2 cellular contexts compared by ENCODE assay signal in the genomic region with DNA sequence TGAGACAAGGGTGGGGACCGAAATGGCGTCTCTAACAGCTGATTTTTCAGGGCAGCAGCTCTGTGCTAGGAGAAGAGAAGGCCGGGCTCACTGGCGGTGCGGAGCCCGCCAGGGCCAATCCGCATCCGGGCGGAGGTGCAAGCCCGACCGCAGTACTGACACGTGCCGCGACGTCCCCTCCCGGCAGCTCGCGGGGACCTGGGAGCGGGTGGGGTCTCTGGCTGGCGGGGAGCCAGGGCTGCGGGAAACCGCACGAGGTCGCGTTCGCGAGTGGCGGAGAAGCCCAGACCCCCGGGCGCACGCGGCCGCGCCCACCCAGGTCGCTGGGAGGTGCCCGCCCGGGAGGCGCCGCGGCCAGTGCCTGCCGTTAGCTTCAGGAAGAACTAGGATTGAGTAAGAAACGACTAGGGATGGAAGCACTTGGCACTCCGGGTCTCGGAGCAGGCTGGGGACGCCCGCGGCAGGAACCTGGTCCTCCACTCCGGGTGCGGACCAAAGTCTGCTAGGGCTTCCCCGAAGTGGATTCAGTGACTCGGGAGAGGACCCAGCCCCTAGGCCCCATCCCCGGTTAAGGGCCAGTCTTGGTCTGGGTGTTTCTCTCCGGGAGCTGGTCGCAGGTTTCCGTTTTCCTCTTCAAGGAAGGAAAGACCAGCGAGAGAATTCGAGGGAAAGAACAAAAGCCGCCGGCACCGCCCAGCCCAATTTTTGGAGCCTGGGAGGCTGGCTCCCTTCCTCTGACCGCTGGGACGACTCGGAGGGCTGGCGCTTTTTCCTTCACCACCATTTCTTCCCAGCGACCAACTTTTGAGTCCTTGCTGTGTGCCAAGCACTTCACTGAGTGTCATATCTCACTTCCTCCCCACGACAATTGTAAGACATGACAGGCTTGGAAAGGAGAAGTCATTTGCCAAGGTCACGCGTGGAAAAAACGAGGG.
TF ChIP-seq lines count a peak whose summit lies in the region.

No MANE protein-coding gene starts in this region.

TF ChIP-seq in IMR-90, 13 proteins besides CTCF, POLR2A, EP300 and RAD21:
- TF ChIP-seq CHD1 (IDR thresholded peaks at IDR 0.05; ENCODE audit: low read depth, low read length) (no peak), CEBPB (IDR thresholded peaks at IDR 0.05; ENCODE audit: low read depth, low read length) (no peak), MAFK (IDR thresholded peaks at IDR 0.05; ENCODE audit: low read depth, low read length) (no peak), NFE2L2 (IDR thresholded peaks at IDR 0.05; ENCODE audit: low read depth, low read length) (no peak), BHLHE40 (IDR thresholded peaks at IDR 0.05; ENCODE audit: low read depth, low read length) (no peak), MXI1 (IDR thresholded peaks at IDR 0.05; ENCODE audit: borderline replicate concordance, low read depth, low read length) (no peak), RFX5 (IDR thresholded peaks at IDR 0.05; ENCODE audit: low read depth, low read length) (no peak), SMC3 (IDR thresholded peaks at IDR 0.05; ENCODE audit: low read depth, low read length) (no peak), RCOR1 (IDR thresholded peaks at IDR 0.05; ENCODE audit: insufficient replicate concordance, low read length) (no peak)
- TF ChIP-seq, protein P1, sequence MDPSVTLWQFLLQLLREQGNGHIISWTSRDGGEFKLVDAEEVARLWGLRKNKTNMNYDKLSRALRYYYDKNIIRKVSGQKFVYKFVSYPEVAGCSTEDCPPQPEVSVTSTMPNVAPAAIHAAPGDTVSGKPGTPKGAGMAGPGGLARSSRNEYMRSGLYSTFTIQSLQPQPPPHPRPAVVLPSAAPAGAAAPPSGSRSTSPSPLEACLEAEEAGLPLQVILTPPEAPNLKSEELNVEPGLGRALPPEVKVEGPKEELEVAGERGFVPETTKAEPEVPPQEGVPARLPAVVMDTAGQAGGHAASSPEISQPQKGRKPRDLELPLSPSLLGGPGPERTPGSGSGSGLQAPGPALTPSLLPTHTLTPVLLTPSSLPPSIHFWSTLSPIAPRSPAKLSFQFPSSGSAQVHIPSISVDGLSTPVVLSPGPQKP (IDR thresholded peaks at IDR 0.05; ENCODE audit: borderline replicate concordance, low read depth, low read length), result no peak

TF ChIP-seq in WTC11, 78 proteins besides CTCF, POLR2A, EP300 and RAD21 (continues in another document):
- TF ChIP-seq ZNF219 (CRISPR knock-in tag; IDR thresholded peaks at IDR 0.05; ENCODE audit: borderline replicate concordance) (peak; percentile 62; the same call in 1 of the 2 replicates), FOXP1 (CRISPR knock-in tag; IDR thresholded peaks at IDR 0.05; ENCODE audit: borderline replicate concordance) (peak; percentile 79), GTF2I (CRISPR knock-in tag; conservative IDR thresholded peaks at IDR 0.05) (no peak), ZNF232 (CRISPR knock-in tag; IDR thresholded peaks at IDR 0.05) (no peak), ZNF671 (CRISPR knock-in tag; IDR thresholded peaks at IDR 0.05) (no peak), HMGA2 (CRISPR knock-in tag; IDR thresholded peaks at IDR 0.05) (no peak), ZNF423 (CRISPR knock-in tag; IDR thresholded peaks at IDR 0.05) (peak; percentile 30; the same call in 1 of the 2 replicates), JUN (CRISPR knock-in tag; IDR thresholded peaks at IDR 0.05) (0 out of 2 replicates have a peak, but pooled peaks have one; percentile 27), CREB1 (CRISPR knock-in tag; IDR thresholded peaks at IDR 0.05) (no peak), SP1 (CRISPR knock-in tag; conservative IDR thresholded peaks at IDR 0.05) (peak; percentile 40; the same call in 1 of the 2 replicates), NR1H2 (CRISPR knock-in tag; IDR thresholded peaks at IDR 0.05) (no peak), ZNF138 (CRISPR knock-in tag; conservative IDR thresholded peaks at IDR 0.05) (no peak), SOX15 (CRISPR knock-in tag; IDR thresholded peaks at IDR 0.05) (no peak), NR3C1 (CRISPR knock-in tag; conservative IDR thresholded peaks at IDR 0.05; ENCODE audit: low read depth) (no peak), RELA (CRISPR knock-in tag; IDR thresholded peaks at IDR 0.05; ENCODE audit: borderline replicate concordance) (no peak), TEAD1 (CRISPR knock-in tag; IDR thresholded peaks at IDR 0.05) (peak; percentile 81), IRF2 (CRISPR knock-in tag; IDR thresholded peaks at IDR 0.05; ENCODE audit: borderline replicate concordance, low read depth) (no peak), NR2C2 (CRISPR knock-in tag; IDR thresholded peaks at IDR 0.05) (no peak)
- TF ChIP-seq, protein P2, sequence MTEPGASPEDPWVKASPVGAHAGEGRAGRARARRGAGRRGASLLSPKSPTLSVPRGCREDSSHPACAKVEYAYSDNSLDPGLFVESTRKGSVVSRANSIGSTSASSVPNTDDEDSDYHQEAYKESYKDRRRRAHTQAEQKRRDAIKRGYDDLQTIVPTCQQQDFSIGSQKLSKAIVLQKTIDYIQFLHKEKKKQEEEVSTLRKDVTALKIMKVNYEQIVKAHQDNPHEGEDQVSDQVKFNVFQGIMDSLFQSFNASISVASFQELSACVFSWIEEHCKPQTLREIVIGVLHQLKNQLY (CRISPR knock-in tag; IDR thresholded peaks at IDR 0.05), result no peak
- TF ChIP-seq, protein P3, sequence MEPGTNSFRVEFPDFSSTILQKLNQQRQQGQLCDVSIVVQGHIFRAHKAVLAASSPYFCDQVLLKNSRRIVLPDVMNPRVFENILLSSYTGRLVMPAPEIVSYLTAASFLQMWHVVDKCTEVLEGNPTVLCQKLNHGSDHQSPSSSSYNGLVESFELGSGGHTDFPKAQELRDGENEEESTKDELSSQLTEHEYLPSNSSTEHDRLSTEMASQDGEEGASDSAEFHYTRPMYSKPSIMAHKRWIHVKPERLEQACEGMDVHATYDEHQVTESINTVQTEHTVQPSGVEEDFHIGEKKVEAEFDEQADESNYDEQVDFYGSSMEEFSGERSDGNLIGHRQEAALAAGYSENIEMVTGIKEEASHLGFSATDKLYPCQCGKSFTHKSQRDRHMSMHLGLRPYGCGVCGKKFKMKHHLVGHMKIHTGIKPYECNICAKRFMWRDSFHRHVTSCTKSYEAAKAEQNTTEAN (CRISPR knock-in tag; IDR thresholded peaks at IDR 0.05), result peak; percentile 69; the same call in 1 of the 2 replicates
- TF ChIP-seq, protein P4, sequence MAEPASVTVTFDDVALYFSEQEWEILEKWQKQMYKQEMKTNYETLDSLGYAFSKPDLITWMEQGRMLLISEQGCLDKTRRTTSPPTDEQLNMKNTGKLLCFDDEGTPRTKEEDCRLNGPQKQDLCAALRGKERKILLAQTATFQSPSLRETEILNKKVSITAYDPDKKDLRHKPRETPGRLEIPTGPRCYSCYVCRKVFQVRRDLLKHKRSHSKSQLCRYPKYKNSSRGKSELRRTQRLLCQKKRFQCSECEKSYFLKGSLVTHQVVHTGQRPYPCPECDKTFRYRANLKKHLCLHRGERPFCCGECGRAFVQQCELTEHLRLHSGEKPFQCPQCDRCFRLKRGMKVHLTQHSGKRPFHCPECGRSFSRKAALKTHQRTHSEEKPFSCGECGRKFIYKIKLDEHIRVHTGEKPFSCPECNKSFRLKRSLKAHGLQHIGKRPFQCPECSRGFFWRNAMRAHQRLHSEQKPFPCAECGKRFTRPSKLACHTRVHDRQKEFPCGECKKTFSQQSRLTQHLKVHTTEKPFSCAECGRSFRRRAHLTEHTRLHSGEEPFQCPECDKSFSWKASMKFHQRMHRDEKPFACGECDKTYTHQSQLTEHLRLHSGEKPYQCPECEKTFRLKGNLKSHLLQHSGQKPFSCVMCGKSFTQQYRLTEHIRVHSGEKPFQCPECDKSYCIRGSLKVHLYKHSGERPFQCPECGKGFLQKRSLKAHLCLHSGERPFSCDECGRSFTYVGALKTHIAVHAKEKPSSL (CRISPR knock-in tag; conservative IDR thresholded peaks at IDR 0.05), result no peak
- TF ChIP-seq, protein P5, sequence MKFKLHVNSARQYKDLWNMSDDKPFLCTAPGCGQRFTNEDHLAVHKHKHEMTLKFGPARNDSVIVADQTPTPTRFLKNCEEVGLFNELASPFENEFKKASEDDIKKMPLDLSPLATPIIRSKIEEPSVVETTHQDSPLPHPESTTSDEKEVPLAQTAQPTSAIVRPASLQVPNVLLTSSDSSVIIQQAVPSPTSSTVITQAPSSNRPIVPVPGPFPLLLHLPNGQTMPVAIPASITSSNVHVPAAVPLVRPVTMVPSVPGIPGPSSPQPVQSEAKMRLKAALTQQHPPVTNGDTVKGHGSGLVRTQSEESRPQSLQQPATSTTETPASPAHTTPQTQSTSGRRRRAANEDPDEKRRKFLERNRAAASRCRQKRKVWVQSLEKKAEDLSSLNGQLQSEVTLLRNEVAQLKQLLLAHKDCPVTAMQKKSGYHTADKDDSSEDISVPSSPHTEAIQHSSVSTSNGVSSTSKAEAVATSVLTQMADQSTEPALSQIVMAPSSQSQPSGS (CRISPR knock-in tag; IDR thresholded peaks at IDR 0.05; ENCODE audit: borderline replicate concordance, low read depth), result 0 out of 2 replicates have a peak, but pooled peaks have one; percentile 47
- TF ChIP-seq, protein P6, sequence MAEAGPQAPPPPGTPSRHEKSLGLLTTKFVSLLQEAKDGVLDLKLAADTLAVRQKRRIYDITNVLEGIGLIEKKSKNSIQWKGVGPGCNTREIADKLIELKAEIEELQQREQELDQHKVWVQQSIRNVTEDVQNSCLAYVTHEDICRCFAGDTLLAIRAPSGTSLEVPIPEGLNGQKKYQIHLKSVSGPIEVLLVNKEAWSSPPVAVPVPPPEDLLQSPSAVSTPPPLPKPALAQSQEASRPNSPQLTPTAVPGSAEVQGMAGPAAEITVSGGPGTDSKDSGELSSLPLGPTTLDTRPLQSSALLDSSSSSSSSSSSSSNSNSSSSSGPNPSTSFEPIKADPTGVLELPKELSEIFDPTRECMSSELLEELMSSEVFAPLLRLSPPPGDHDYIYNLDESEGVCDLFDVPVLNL (CRISPR knock-in tag; IDR thresholded peaks at IDR 0.05; ENCODE audit: borderline replicate concordance, low read depth), result 0 out of 2 replicates have a peak, but pooled peaks have one; percentile 26
- TF ChIP-seq, protein P7, sequence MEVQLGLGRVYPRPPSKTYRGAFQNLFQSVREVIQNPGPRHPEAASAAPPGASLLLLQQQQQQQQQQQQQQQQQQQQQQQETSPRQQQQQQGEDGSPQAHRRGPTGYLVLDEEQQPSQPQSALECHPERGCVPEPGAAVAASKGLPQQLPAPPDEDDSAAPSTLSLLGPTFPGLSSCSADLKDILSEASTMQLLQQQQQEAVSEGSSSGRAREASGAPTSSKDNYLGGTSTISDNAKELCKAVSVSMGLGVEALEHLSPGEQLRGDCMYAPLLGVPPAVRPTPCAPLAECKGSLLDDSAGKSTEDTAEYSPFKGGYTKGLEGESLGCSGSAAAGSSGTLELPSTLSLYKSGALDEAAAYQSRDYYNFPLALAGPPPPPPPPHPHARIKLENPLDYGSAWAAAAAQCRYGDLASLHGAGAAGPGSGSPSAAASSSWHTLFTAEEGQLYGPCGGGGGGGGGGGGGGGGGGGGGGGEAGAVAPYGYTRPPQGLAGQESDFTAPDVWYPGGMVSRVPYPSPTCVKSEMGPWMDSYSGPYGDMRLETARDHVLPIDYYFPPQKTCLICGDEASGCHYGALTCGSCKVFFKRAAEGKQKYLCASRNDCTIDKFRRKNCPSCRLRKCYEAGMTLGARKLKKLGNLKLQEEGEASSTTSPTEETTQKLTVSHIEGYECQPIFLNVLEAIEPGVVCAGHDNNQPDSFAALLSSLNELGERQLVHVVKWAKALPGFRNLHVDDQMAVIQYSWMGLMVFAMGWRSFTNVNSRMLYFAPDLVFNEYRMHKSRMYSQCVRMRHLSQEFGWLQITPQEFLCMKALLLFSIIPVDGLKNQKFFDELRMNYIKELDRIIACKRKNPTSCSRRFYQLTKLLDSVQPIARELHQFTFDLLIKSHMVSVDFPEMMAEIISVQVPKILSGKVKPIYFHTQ (CRISPR knock-in tag; IDR thresholded peaks at IDR 0.05), result no peak
- TF ChIP-seq, protein P8, sequence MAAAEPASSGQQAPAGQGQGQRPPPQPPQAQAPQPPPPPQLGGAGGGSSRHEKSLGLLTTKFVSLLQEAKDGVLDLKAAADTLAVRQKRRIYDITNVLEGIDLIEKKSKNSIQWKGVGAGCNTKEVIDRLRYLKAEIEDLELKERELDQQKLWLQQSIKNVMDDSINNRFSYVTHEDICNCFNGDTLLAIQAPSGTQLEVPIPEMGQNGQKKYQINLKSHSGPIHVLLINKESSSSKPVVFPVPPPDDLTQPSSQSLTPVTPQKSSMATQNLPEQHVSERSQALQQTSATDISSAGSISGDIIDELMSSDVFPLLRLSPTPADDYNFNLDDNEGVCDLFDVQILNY (CRISPR knock-in tag; IDR thresholded peaks at IDR 0.05), result 0 out of 2 replicates have a peak, but pooled peaks have one; percentile 57
- TF ChIP-seq, protein P9, sequence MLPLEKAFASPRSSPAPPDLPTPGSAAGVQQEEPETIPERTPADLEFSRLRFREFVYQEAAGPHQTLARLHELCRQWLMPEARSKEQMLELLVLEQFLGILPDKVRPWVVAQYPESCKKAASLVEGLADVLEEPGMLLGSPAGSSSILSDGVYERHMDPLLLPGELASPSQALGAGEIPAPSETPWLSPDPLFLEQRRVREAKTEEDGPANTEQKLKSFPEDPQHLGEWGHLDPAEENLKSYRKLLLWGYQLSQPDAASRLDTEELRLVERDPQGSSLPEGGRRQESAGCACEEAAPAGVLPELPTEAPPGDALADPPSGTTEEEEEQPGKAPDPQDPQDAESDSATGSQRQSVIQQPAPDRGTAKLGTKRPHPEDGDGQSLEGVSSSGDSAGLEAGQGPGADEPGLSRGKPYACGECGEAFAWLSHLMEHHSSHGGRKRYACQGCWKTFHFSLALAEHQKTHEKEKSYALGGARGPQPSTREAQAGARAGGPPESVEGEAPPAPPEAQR (CRISPR knock-in tag; IDR thresholded peaks at IDR 0.05), result no peak
- TF ChIP-seq, protein P10, sequence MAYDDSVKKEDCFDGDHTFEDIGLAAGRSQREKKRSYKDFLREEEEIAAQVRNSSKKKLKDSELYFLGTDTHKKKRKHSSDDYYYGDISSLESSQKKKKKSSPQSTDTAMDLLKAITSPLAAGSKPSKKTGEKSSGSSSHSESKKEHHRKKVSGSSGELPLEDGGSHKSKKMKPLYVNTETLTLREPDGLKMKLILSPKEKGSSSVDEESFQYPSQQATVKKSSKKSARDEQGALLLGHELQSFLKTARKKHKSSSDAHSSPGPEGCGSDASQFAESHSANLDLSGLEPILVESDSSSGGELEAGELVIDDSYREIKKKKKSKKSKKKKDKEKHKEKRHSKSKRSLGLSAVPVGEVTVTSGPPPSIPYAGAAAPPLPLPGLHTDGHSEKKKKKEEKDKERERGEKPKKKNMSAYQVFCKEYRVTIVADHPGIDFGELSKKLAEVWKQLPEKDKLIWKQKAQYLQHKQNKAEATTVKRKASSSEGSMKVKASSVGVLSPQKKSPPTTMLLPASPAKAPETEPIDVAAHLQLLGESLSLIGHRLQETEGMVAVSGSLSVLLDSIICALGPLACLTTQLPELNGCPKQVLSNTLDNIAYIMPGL (CRISPR knock-in tag; IDR thresholded peaks at IDR 0.05), result peak; percentile 49; the same call in 1 of the 2 replicates
- TF ChIP-seq, protein P11, sequence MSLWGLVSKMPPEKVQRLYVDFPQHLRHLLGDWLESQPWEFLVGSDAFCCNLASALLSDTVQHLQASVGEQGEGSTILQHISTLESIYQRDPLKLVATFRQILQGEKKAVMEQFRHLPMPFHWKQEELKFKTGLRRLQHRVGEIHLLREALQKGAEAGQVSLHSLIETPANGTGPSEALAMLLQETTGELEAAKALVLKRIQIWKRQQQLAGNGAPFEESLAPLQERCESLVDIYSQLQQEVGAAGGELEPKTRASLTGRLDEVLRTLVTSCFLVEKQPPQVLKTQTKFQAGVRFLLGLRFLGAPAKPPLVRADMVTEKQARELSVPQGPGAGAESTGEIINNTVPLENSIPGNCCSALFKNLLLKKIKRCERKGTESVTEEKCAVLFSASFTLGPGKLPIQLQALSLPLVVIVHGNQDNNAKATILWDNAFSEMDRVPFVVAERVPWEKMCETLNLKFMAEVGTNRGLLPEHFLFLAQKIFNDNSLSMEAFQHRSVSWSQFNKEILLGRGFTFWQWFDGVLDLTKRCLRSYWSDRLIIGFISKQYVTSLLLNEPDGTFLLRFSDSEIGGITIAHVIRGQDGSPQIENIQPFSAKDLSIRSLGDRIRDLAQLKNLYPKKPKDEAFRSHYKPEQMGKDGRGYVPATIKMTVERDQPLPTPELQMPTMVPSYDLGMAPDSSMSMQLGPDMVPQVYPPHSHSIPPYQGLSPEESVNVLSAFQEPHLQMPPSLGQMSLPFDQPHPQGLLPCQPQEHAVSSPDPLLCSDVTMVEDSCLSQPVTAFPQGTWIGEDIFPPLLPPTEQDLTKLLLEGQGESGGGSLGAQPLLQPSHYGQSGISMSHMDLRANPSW (CRISPR knock-in tag; conservative IDR thresholded peaks at IDR 0.05; ENCODE audit: low read depth), result no peak
